17 cellular contexts compared by ENCODE assay signal in the genomic region with DNA sequence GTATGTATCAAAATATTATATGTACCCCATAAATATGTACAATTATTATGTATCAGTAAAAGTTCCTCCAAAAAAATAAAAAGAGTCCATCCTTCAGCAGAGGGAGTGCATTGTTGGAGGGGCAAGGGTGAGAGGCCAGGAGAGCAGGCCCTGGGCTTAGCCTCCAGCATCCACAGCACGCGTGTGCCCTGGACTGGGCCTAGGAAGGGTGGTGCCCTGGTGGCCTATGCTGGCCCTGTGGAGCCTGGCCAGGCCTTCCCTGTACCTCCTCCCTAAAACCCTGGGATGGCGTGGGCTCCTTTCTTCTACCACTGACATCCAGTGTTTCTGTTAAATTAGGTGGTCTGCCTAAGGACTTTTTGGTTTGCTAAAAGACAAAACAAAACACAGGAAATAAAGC.
DNase-seq lines count a peak whose midpoint lies in the region; ATAC-seq and TF ChIP-seq lines count a peak whose summit lies in the region.
"Had no signal": no experiment of that assay in that cellular context is flagged by ENCODE, and none has a peak within 500 bp of the region (broad histone marks: within the 10 kb centered on the region; RNA-seq: fewer than 3 reads in every experiment).

No MANE protein-coding gene starts in this region.

- H2BK12ac ChIP-seq in mesenchymal stem cell (ENCODE audit: low read length in 2 of 2), result peak overlapping the region; percentile 15 to 38

- no peak overlapping the region for H3K27ac Mint-ChIP-seq in activated naive CD4-positive, alpha-beta T cell treated with anti-CD3 and anti-CD28 coated beads, Interleukin-2, amount 10 ng/mL, durations not matched to agents 7 days and 5 days
- H3K27ac Mint-ChIP-seq in activated naive CD4-positive, alpha-beta T cell treated with anti-CD3 and anti-CD28 coated beads, Interleukin-2, amount 50 U/mL, for 72 hours, result no peak overlapping the region
- H3K27ac Mint-ChIP-seq: CD4-positive, alpha-beta memory T cell had no signal

- H2BK120ac ChIP-seq in mesenchymal stem cell (ENCODE audit: low read depth, low read length), result no peak overlapping the region

- DNase-seq in activated naive CD4-positive, alpha-beta T cell treated with anti-CD3 and anti-CD28 coated beads, Interleukin-2, amount 10 ng/mL, durations not matched to agents 7 days and 5 days, result peak; percentile 3
- DNase-seq in activated naive CD4-positive, alpha-beta T cell treated with anti-CD3 and anti-CD28 coated beads, Interleukin-2, amount 50 U/mL, for 72 hours (ENCODE audit: low spot score in 2 of 2), result no peak
- DNase-seq in MM.1S (no peak), mesenchymal stem cell (no peak), upper lobe of right lung (peak; percentile 43), HT-29 (ENCODE audit: low spot score) (no peak), upper lobe of left lung (no peak)
- DNase-seq: ACHN; BE2C; CD4-positive, alpha-beta memory T cell; DMS153; DMS79; GDM1; GM23248 had no signal

- TF ChIP-seq CTCF in MM.1S (IDR thresholded peaks at IDR 0.05; ENCODE audit: low read length), result no peak
- TF ChIP-seq CTCF in upper lobe of right lung (IDR thresholded peaks at IDR 0.05), result no peak
- no peak for TF ChIP-seq CTCF in upper lobe of left lung (IDR thresholded peaks at IDR 0.05)

- peaks cover 22% of the 10 kb centered on the region for H3K4me1 Mint-ChIP-seq in activated naive CD4-positive, alpha-beta T cell treated with anti-CD3 and anti-CD28 coated beads, Interleukin-2, amount 10 ng/mL, durations not matched to agents 7 days and 5 days

- H3K9me2 ChIP-seq in MM.1S (replicated peaks; ENCODE audit: insufficient read depth, low read length), result no peaks in the 10 kb centered on the region

- peaks cover 30% of the 10 kb centered on the region for H3K79me1 ChIP-seq in mesenchymal stem cell (replicated peaks; ENCODE audit: low read length, poor library complexity, severe bottlenecking)

- H3F3A ChIP-seq in MM.1S (ENCODE audit: insufficient read depth, low read length), result peaks cover 61% of the 10 kb centered on the region

- no peaks in the 10 kb centered on the region for H4K20me1 ChIP-seq in MM.1S (ENCODE audit: insufficient read depth, low read length)

- TF ChIP-seq EP300 in upper lobe of left lung (IDR thresholded peaks at IDR 0.05), result no peak

- no peak for TF ChIP-seq POLR2A in upper lobe of left lung (IDR thresholded peaks at IDR 0.05)

- CTCF ChIA-PET in activated naive CD4-positive, alpha-beta T cell treated with anti-CD3 and anti-CD28 coated beads, Interleukin-2, amount 10 ng/mL, durations not matched to agents 7 days and 5 days (lab: Charles Lee), result no interaction called here

- peak overlapping the region; percentile 82 for H4K91ac ChIP-seq in mesenchymal stem cell (ENCODE audit: low read length)

- H3K9ac ChIP-seq in MM.1S (ENCODE audit: low read length) (no peak overlapping the region), mesenchymal stem cell (ENCODE audit: low read length) (no peak overlapping the region)
- H3K9ac ChIP-seq: GM23248 had no signal

- H3K4me3 Mint-ChIP-seq in activated naive CD4-positive, alpha-beta T cell treated with anti-CD3 and anti-CD28 coated beads, Interleukin-2, amount 10 ng/mL, durations not matched to agents 7 days and 5 days, result no peak overlapping the region
- H3K4me3 Mint-ChIP-seq: CD14-positive monocyte; CD4-positive, alpha-beta memory T cell had no signal

- H3K36me3 ChIP-seq in MM.1S (replicated peaks; ENCODE audit: insufficient read depth, low read length) (no peaks in the 10 kb centered on the region), mesenchymal stem cell (ENCODE audit: control insufficient read depth in 1 of 2, insufficient read depth in 2 of 2, low read depth in 1 of 2, low read length in 2 of 2) (peaks cover 0 to 5% of the 10 kb centered on the region in 2 experiments), upper lobe of right lung (no peaks in the 10 kb centered on the region), upper lobe of left lung (no peaks in the 10 kb centered on the region)
- H3K36me3 ChIP-seq: BE2C, HAP-1 had no signal

- no peak overlapping the region for H2BK5ac ChIP-seq in mesenchymal stem cell (ENCODE audit: low read depth, low read length, poor library complexity, severe bottlenecking)

- no peak overlapping the region for H4K8ac ChIP-seq in mesenchymal stem cell (ENCODE audit: low read length)

- H3K14ac ChIP-seq in mesenchymal stem cell (ENCODE audit: low read length in 2 of 2), result peak overlapping the region in 1 of 2 experiments; percentile 44

- no peak overlapping the region for H2AFZ ChIP-seq in MM.1S (ENCODE audit: low read length)
- H2AFZ ChIP-seq in mesenchymal stem cell (ENCODE audit: low read depth, low read length), result no peak overlapping the region
- H2AFZ ChIP-seq: GM23248 had no signal

- peaks cover 54% of the 10 kb centered on the region for H3K79me2 ChIP-seq in MM.1S (ENCODE audit: low read length)

- no peaks in the 10 kb centered on the region for H3K36me3 Mint-ChIP-seq in activated naive CD4-positive, alpha-beta T cell treated with anti-CD3 and anti-CD28 coated beads, Interleukin-2, amount 10 ng/mL, durations not matched to agents 7 days and 5 days
- H3K36me3 Mint-ChIP-seq in activated naive CD4-positive, alpha-beta T cell treated with anti-CD3 and anti-CD28 coated beads, Interleukin-2, amount 50 U/mL, for 72 hours, result peaks cover 0 to 3% of the 10 kb centered on the region in 2 donors
- H3K36me3 Mint-ChIP-seq: CD14-positive monocyte; CD4-positive, alpha-beta memory T cell had no signal

- intact Hi-C loops in upper lobe of right lung (cut with DNase I), result no loop called here

- no peak for ATAC-seq in activated naive CD4-positive, alpha-beta T cell treated with anti-CD3 and anti-CD28 coated beads, Interleukin-2, amount 50 U/mL, for 72 hours
- ATAC-seq in upper lobe of right lung (no peak), HG03521 (IDR thresholded peaks at IDR 0.05; ENCODE audit: unreplicated experiment) (no peak), upper lobe of left lung (ENCODE audit: low FRiP score in 2 of 2) (no peak)

- H3K4me1 ChIP-seq in MM.1S (ENCODE audit: low read length) (peaks cover 89% of the 10 kb centered on the region), mesenchymal stem cell (ENCODE audit: control insufficient read depth, insufficient read depth, low read depth, low read length) (peaks cover 5% of the 10 kb centered on the region), upper lobe of right lung (peaks cover 14% of the 10 kb centered on the region), upper lobe of left lung (peaks cover 4 to 13% (median 10%) of the 10 kb centered on the region in 4 donors)
- H3K4me1 ChIP-seq: BE2C, HAP-1 had no signal

- H3K9me3 ChIP-seq in MM.1S (replicated peaks; ENCODE audit: insufficient read depth, low read length), result no peaks in the 10 kb centered on the region
- H3K9me3 ChIP-seq in mesenchymal stem cell (ENCODE audit: control insufficient read depth, low read length), result no peaks in the 10 kb centered on the region
- H3K9me3 ChIP-seq in upper lobe of right lung, result no peaks in the 10 kb centered on the region
- no peaks in the 10 kb centered on the region for H3K9me3 ChIP-seq in upper lobe of left lung
- H3K9me3 ChIP-seq: BE2C, HAP-1 had no signal

- H2BK15ac ChIP-seq in mesenchymal stem cell (ENCODE audit: low read depth, poor library complexity, severe bottlenecking), result no peak overlapping the region

- H3K4ac ChIP-seq in mesenchymal stem cell (ENCODE audit: low read depth in 1 of 2, low read length in 2 of 2), result no peak overlapping the region

- H3K4me3 ChIP-seq in MM.1S (ENCODE audit: low read length) (no peak overlapping the region), mesenchymal stem cell (ENCODE audit: insufficient read depth in 1 of 2, low read depth in 1 of 2, low read length in 2 of 2) (no peak overlapping the region), upper lobe of right lung (no peak overlapping the region), upper lobe of left lung (no peak overlapping the region)
- H3K4me3 ChIP-seq: GM23248, HAP-1 had no signal

- H3K27me3 ChIP-seq in MM.1S (replicated peaks; ENCODE audit: insufficient read depth, low read length) (no peaks in the 10 kb centered on the region), mesenchymal stem cell (ENCODE audit: control insufficient read depth in 1 of 2, insufficient read depth in 1 of 2, low read length in 2 of 2) (no peaks in the 10 kb centered on the region), upper lobe of right lung (no peaks in the 10 kb centered on the region), upper lobe of left lung (no peaks in the 10 kb centered on the region)
- H3K27me3 ChIP-seq: BE2C had no signal

- peak overlapping the region; percentile 37 to 97 for H3K18ac ChIP-seq in mesenchymal stem cell (ENCODE audit: low read depth in 1 of 2, low read length in 2 of 2)

- H3K4me2 ChIP-seq in MM.1S (ENCODE audit: low read depth, low read length) (peak overlapping the region; percentile 4; the same call in 1 of the 2 replicates), mesenchymal stem cell (ENCODE audit: low read length, poor library complexity, severe bottlenecking) (no peak overlapping the region)

- peaks cover 57% of the 10 kb centered on the region for H3K27me3 Mint-ChIP-seq in activated naive CD4-positive, alpha-beta T cell treated with anti-CD3 and anti-CD28 coated beads, Interleukin-2, amount 10 ng/mL, durations not matched to agents 7 days and 5 days

- H2AK5ac ChIP-seq in mesenchymal stem cell (ENCODE audit: low read length, severe bottlenecking), result no peak overlapping the region

- 97% methylated on average over 3 of the region's 3 CpGs for WGBS in mesenchymal stem cell
- 82 to 88% methylated on average over 3 of the region's 3 CpGs for WGBS in upper lobe of left lung, 2 donors

- peak overlapping the region; percentile 57; the same call in 1 of the 2 replicates for H3K27ac ChIP-seq in MM.1S (ENCODE audit: low read length)
- H3K27ac ChIP-seq in mesenchymal stem cell (ENCODE audit: low read length, poor library complexity, severe bottlenecking), result no peak overlapping the region
- no peak overlapping the region for H3K27ac ChIP-seq in upper lobe of right lung
- no peak overlapping the region for H3K27ac ChIP-seq in upper lobe of left lung
- H3K27ac ChIP-seq: GM23248 had no signal

- H3K23ac ChIP-seq in mesenchymal stem cell (ENCODE audit: low read length in 2 of 2), result no peak overlapping the region

- no peaks in the 10 kb centered on the region for H3K9me3 Mint-ChIP-seq in activated naive CD4-positive, alpha-beta T cell treated with anti-CD3 and anti-CD28 coated beads, Interleukin-2, amount 10 ng/mL, durations not matched to agents 7 days and 5 days
- no peaks in the 10 kb centered on the region for H3K9me3 Mint-ChIP-seq in activated naive CD4-positive, alpha-beta T cell treated with anti-CD3 and anti-CD28 coated beads, Interleukin-2, amount 50 U/mL, for 72 hours
- H3K9me3 Mint-ChIP-seq: CD4-positive, alpha-beta memory T cell had no signal

Comparison
In these comparisons a context has a peak if more than half of its experiments do, and no peak if none do; other contexts are left out.
1. DNase-seq: peak in activated naive CD4-positive, alpha-beta T cell treated with anti-CD3 and anti-CD28 coated beads, Interleukin-2, amount 10 ng/mL, durations not matched to agents 7 days and 5 days (single experiment) and upper lobe of right lung (single experiment); none in activated naive CD4-positive, alpha-beta T cell treated with anti-CD3 and anti-CD28 coated beads, Interleukin-2, amount 50 U/mL, for 72 hours (0 of 2), MM.1S (single experiment), mesenchymal stem cell (single experiment), HT-29 (single experiment) and upper lobe of left lung (0 of 2).